In the genomic region with DNA sequence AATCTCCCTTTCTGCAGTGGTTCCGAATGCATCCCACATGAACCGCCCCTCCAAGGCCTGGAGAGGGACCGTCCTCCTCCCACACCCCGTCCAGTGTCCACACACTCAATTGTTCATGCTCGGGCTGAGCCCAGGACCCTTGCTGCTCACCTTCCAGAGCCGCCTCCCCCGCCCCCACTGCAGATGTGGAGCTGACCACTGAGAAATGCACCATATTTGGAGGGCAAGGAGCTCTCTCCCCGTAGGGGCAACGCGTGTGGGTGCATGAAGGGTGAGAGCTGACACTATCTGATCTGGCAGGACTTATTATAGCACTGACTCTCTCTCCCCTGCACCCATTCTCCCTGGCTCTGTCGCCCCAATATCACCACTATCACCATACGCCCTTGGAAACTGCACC, we compare ENCODE assay signal across 24 cellular contexts. TPM values are rescaled to one million over a fixed set of nuclear protein-coding genes. Genes with fewer than 3 reads are reported as not detected.
DNase-seq lines count a peak whose midpoint lies in the region; ATAC-seq and TF ChIP-seq lines count a peak whose summit lies in the region.
"Had no signal": no experiment of that assay in that cellular context is flagged by ENCODE, and none has a peak within 500 bp of the region (broad histone marks: within the 10 kb centered on the region; RNA-seq: fewer than 3 reads in every experiment).

No MANE protein-coding gene starts in this region.

- WGBS in adrenal gland, 4 donors = 77 to 85% (median 85%) methylated on average over 8 to 12 of the region's 12 CpGs
- 91 to 96% (median 93%) methylated on average over 11 to 12 of the region's 12 CpGs for WGBS in stomach, 5 donors

- H3K4me1 ChIP-seq in adrenal gland (replicated peaks in 1 of 2) (peaks cover 26 to 33% of the 10 kb centered on the region in 2 donors), stomach (peaks cover 15 to 37% (median 29%) of the 10 kb centered on the region in 4 donors), A673 (ENCODE audit: insufficient read depth, low read length, poor library complexity, severe bottlenecking) (no peaks in the 10 kb centered on the region)

- H3K4me1 Mint-ChIP-seq in Calu3 (ENCODE audit: low read depth, unreplicated experiment) = peaks cover 37% of the 10 kb centered on the region

- TF ChIP-seq POLR2A in adrenal gland (IDR thresholded peaks at IDR 0.05) = no peak
- no peak for TF ChIP-seq POLR2A in stomach (IDR thresholded peaks at IDR 0.05)

- TF ChIP-seq EP300 in stomach (IDR thresholded peaks at IDR 0.05) = no peak

- H3K4me3 Mint-ChIP-seq in Calu3 (ENCODE audit: low read depth, unreplicated experiment) = no peak overlapping the region
- H3K4me3 Mint-ChIP-seq: activated CD4-positive, alpha-beta T cell treated with anti-CD3 and anti-CD28 coated beads for 36 hours; activated CD8-positive, alpha-beta memory T cell treated with anti-CD3 and anti-CD28 coated beads, Interleukin-2, amount 10 ng/mL, durations not matched to agents 7 days and 5 days; activated naive CD8-positive, alpha-beta T cell treated with anti-CD3 and anti-CD28 coated beads, Interleukin-2, amount 50 U/mL, for 24 hours; IgD-negative memory B cell had no signal

- ATAC-seq in GM19035 (IDR thresholded peaks at IDR 0.05; ENCODE audit: unreplicated experiment) = no peak
- ATAC-seq: activated CD8-positive, alpha-beta memory T cell treated with anti-CD3 and anti-CD28 coated beads, Interleukin-2, amount 10 ng/mL, durations not matched to agents 7 days and 5 days; activated naive CD8-positive, alpha-beta T cell treated with anti-CD3 and anti-CD28 coated beads, Interleukin-2, amount 50 U/mL, for 24 hours; right cardiac atrium had no signal

- DNase-seq in Calu3 (no peak), adrenal gland (peak in 1 of 7 donors; percentile 12), islet precursor cell (peak; percentile 42), stomach (no peak), GM10266 (ENCODE audit: extremely low spot score) (no peak), A673 (ENCODE audit: low spot score) (no peak)
- DNase-seq in activated CD4-positive, CD25-positive, alpha-beta regulatory T cell treated with anti-CD3 and anti-CD28 coated beads, Interleukin-2, amount 50 U/mL, for 72 hours = no peak
- DNase-seq: activated CD4-positive, alpha-beta T cell treated with anti-CD3 and anti-CD28 coated beads for 36 hours; activated CD8-positive, alpha-beta memory T cell treated with anti-CD3 and anti-CD28 coated beads, Interleukin-2, amount 10 ng/mL, durations not matched to agents 7 days and 5 days; activated naive CD8-positive, alpha-beta T cell treated with anti-CD3 and anti-CD28 coated beads, Interleukin-2, amount 50 U/mL, for 24 hours; DMS153; dorsolateral prefrontal cortex; left lung; NCI-H187; NK-92 treated with Interleukin-12 subunit alpha and Interleukin-12 subunit beta, amount 100 ng/mL, for 24 hours; stimulated activated naive CD4-positive, alpha-beta T cell had no signal

- BruUV-seq in Calu3 (replicated peaks; lab: Mats Ljungman, UMichigan) (no TSS peak), A673 (replicated peaks; lab: Mats Ljungman, UMichigan) (no TSS peak)

- CTCF ChIA-PET in Calu3 (lab: Charles Lee) (interaction anchor here (1.5 to 1.8 kb wide), 2 partner anchors 8 to 15 kb away, joined by 5 to 8 read pairs; no protein-coding TSS in a partner anchor), A673 (lab: Charles Lee) (interaction anchor here (0.5 kb wide), 1 partner anchor 268 kb away, joined by 5 read pairs; no protein-coding TSS in a partner anchor)

- H3K27me3 Mint-ChIP-seq in Calu3 (ENCODE audit: unreplicated experiment) = no peaks in the 10 kb centered on the region
- H3K27me3 Mint-ChIP-seq: activated CD4-positive, alpha-beta T cell treated with anti-CD3 and anti-CD28 coated beads for 36 hours; activated naive CD8-positive, alpha-beta T cell treated with anti-CD3 and anti-CD28 coated beads, Interleukin-2, amount 50 U/mL, for 24 hours had no signal

- H3K27ac ChIP-seq in adrenal gland (peak overlapping the region in 3 of 5 donors; percentile 28 to 78 (median 66)), stomach (peak overlapping the region in 4 of 5 donors; percentile 5 to 58 (median 46)), A673 (ENCODE audit: low read depth, low read length, poor library complexity, severe bottlenecking) (no peak overlapping the region)
- H3K27ac ChIP-seq: cardiac muscle cell had no signal

- no peak overlapping the region for H3K4me3 ChIP-seq in adrenal gland
- H3K4me3 ChIP-seq in stomach = no peak overlapping the region
- H3K4me3 ChIP-seq in A673 (ENCODE audit: low read depth, low read length, poor library complexity, severe bottlenecking) = no peak overlapping the region
- H3K4me3 ChIP-seq: cardiac muscle cell, dorsolateral prefrontal cortex, left lung had no signal

- H3K27me3 ChIP-seq in adrenal gland (no peaks in the 10 kb centered on the region), stomach (no peaks in the 10 kb centered on the region), A673 (replicated peaks; ENCODE audit: insufficient read depth, low read depth, low read length, poor library complexity) (no peaks in the 10 kb centered on the region)
- H3K27me3 ChIP-seq: cardiac muscle cell, left lung had no signal

- POLR2A ChIA-PET in A673 (lab: Charles Lee; ENCODE audit: low non-redundant PET) = no interaction called here

- H3K9me3 ChIP-seq in adrenal gland (replicated peaks in 1 of 3) (no peaks in the 10 kb centered on the region), stomach (no peaks in the 10 kb centered on the region), A673 (ENCODE audit: low read depth, low read length, poor library complexity, severe bottlenecking) (no peaks in the 10 kb centered on the region)
- H3K9me3 ChIP-seq: left lung had no signal

- H3K9me3 Mint-ChIP-seq in Calu3 (ENCODE audit: low read depth, unreplicated experiment) = no peaks in the 10 kb centered on the region
- H3K9me3 Mint-ChIP-seq: activated naive CD8-positive, alpha-beta T cell treated with anti-CD3 and anti-CD28 coated beads, Interleukin-2, amount 50 U/mL, for 24 hours; activated T-helper 2 cell treated with anti-CD3 and anti-CD28 coated beads, Interferon-gamma antibody, Interleukin-2, Interleukin-4, amounts not matched to agents 10 μg/mL and 5 μg/mL and 100 μg/mL, durations not matched to agents 14 hours and 24 hours and 36 hours; IgD-negative memory B cell had no signal

- TF ChIP-seq CTCF in Calu3 (IDR thresholded peaks at IDR 0.05; ENCODE audit: unreplicated experiment) = no peak
- TF ChIP-seq CTCF in adrenal gland (IDR thresholded peaks at IDR 0.05) = no peak
- no peak for TF ChIP-seq CTCF in stomach (IDR thresholded peaks at IDR 0.05)
- no peak for TF ChIP-seq CTCF in GM10266 (IDR thresholded peaks at IDR 0.05; ENCODE audit: control insufficient read depth, insufficient read depth, low read depth, missing control alignments)
- TF ChIP-seq CTCF in A673 (conservative IDR thresholded peaks at IDR 0.05; ENCODE audit: low read depth, low read length) = no peak

- intact Hi-C loops in Calu3 (cut with micrococcal nuclease; ENCODE audit: unreplicated experiment) = no loop called here
- intact Hi-C loops in adrenal gland (cut with DNase I) = loop anchor here in 1 of 2 donors (5.0 kb wide), 1 partner anchor 41 kb away; no protein-coding TSS in a partner anchor
- intact Hi-C loops in stomach (cut with DNase I; ENCODE audit: low total_unique reads) = no loop called here
- intact Hi-C loops in A673 (cut with micrococcal nuclease; ENCODE audit: unreplicated experiment) = no loop called here

- H3K36me3 Mint-ChIP-seq in Calu3 (ENCODE audit: insufficient read depth, unreplicated experiment) = peaks cover 6% of the 10 kb centered on the region
- H3K36me3 Mint-ChIP-seq: activated CD8-positive, alpha-beta memory T cell treated with anti-CD3 and anti-CD28 coated beads, Interleukin-2, amount 10 ng/mL, durations not matched to agents 7 days and 5 days; IgD-negative memory B cell had no signal

- no peaks in the 10 kb centered on the region for H3K36me3 ChIP-seq in adrenal gland (replicated peaks in 1 of 2)
- H3K36me3 ChIP-seq in stomach = no peaks in the 10 kb centered on the region
- H3K36me3 ChIP-seq in A673 (ENCODE audit: insufficient read depth, low read length, poor library complexity, severe bottlenecking) = no peaks in the 10 kb centered on the region
- H3K36me3 ChIP-seq: cardiac muscle cell, left lung had no signal

- peak overlapping the region; percentile 50 for H3K27ac Mint-ChIP-seq in Calu3 (ENCODE audit: unreplicated experiment)
- H3K27ac Mint-ChIP-seq: activated CD4-positive, alpha-beta T cell treated with anti-CD3 and anti-CD28 coated beads for 36 hours; activated CD8-positive, alpha-beta memory T cell treated with anti-CD3 and anti-CD28 coated beads, Interleukin-2, amount 10 ng/mL, durations not matched to agents 7 days and 5 days; activated naive CD8-positive, alpha-beta T cell treated with anti-CD3 and anti-CD28 coated beads, Interleukin-2, amount 50 U/mL, for 24 hours; activated T-helper 2 cell treated with anti-CD3 and anti-CD28 coated beads, Interferon-gamma antibody, Interleukin-2, Interleukin-4, amounts not matched to agents 10 μg/mL and 5 μg/mL and 100 μg/mL, durations not matched to agents 14 hours and 24 hours and 36 hours; IgD-negative memory B cell had no signal

RNA-seq across cellular contexts. Expression of gene S100A3, which starts 4.0 kb away (rescaled TPM):
- total RNA-seq in Calu3 (2022) (not detected in 2 replicates), adrenal gland (1 to 10 TPM in 2 of 8 donors, under 1 TPM in 3, not detected in 3; 0.28 to 2.9 (median 0.54) TPM), stomach (not detected), A673 (2021) (0.61 and 0.99 TPM in 2 replicates)
- polyA plus RNA-seq in adrenal gland (1 to 10 TPM in 2 of 3 donors, not detected in 1; 1.9 to 3.8 TPM), stomach (10 to 100 TPM in 1 of 3 donors, 1 to 10 TPM in 2; 2.6 to 15.0 (median 5.4) TPM)
- total RNA-seq: activated CD4-positive, alpha-beta T cell treated with anti-CD3 and anti-CD28 coated beads for 36 hours; activated CD8-positive, alpha-beta memory T cell treated with anti-CD3 and anti-CD28 coated beads, Interleukin-2, amount 10 ng/mL, durations not matched to agents 7 days and 5 days; activated T-helper 2 cell treated with anti-CD3 and anti-CD28 coated beads, Interferon-gamma antibody, Interleukin-2, Interleukin-4, amounts not matched to agents 10 μg/mL and 5 μg/mL and 100 μg/mL, durations not matched to agents 14 hours and 24 hours and 36 hours; cardiac muscle cell; urinary bladder had no signal
- polyA plus RNA-seq: IgD-negative memory B cell had no signal

RNA-seq across cellular contexts. Expression of gene S100A4, which starts 7.5 kb away (rescaled TPM):
- 19.8 and 20.5 TPM in 2 replicates for total RNA-seq in Calu3 (2022)
- 100 to 1,000 TPM in 4 of 8 donors, 10 to 100 TPM in 4; 57.9 to 291 (median 99.9) TPM for total RNA-seq in adrenal gland
- polyA plus RNA-seq in adrenal gland = 100 to 1,000 TPM in 2 of 3 donors, 10 to 100 TPM in 1; 26.7 to 742 (median 455) TPM
- 10 to 100 TPM in 4 of 5 donors, 1 to 10 TPM in 1; 9.9 to 53.3 (median 19.4) TPM for total RNA-seq in stomach
- polyA plus RNA-seq in stomach = 100 to 1,000 TPM; 145 to 541 (median 274) TPM
- total RNA-seq in A673 (2021) = 17.8 and 20.0 TPM in 2 replicates

RNA-seq across cellular contexts. Expression of gene S100A5, which starts 12.4 kb away (rescaled TPM):
- total RNA-seq in Calu3 (2022) = not detected in 2 replicates
- total RNA-seq in adrenal gland = not detected
- polyA plus RNA-seq in adrenal gland = not detected
- total RNA-seq in stomach = not detected
- not detected for polyA plus RNA-seq in stomach
- not detected in 2 replicates for total RNA-seq in A673 (2021)
- total RNA-seq: cardiac muscle cell, glomerular endothelial cell, osteoblast, right cardiac atrium, urinary bladder had no signal
- polyA plus RNA-seq: right cardiac atrium had no signal

RNA-seq across cellular contexts. Expression of gene S100A2, which starts 12.5 kb away (rescaled TPM):
- total RNA-seq in Calu3 (2022) (11.1 and 14.1 TPM in 2 replicates), adrenal gland (10 to 100 TPM in 1 of 8 donors, 1 to 10 TPM in 5, under 1 TPM in 1, not detected in 1; 0.31 to 44.1 (median 1.3) TPM), stomach (10 to 100 TPM in 1 of 5 donors, 1 to 10 TPM in 1, not detected in 3; 2.2 to 12.7 TPM), A673 (2021) (2.4 and 4.5 TPM in 2 replicates)
- polyA plus RNA-seq in adrenal gland (1 to 10 TPM in 2 of 3 donors, under 1 TPM in 1; 0.48 to 4.2 (median 3.8) TPM), stomach (1,000 to 10,000 TPM in 1 of 3 donors, 1 to 10 TPM in 2; 4.9 to 1,809 (median 8.3) TPM)
- total RNA-seq: cardiac muscle cell had no signal
- polyA plus RNA-seq: IgD-negative memory B cell had no signal

RNA-seq across cellular contexts. Expression of gene S100A6, which starts 17.3 kb away (rescaled TPM):
- 1,521 and 2,023 TPM in 2 replicates for total RNA-seq in Calu3 (2022)
- total RNA-seq in adrenal gland = 100 to 1,000 TPM; 252 to 609 (median 372) TPM
- polyA plus RNA-seq in adrenal gland = 1,000 to 10,000 TPM in 2 of 3 donors, 100 to 1,000 TPM in 1; 121 to 4,129 (median 3,763) TPM
- total RNA-seq in stomach = 100 to 1,000 TPM; 154 to 680 (median 330) TPM
- polyA plus RNA-seq in stomach = 1,000 to 10,000 TPM; 1,447 to 2,520 (median 1,620) TPM
- total RNA-seq in A673 (2021) = 73.6 and 106 TPM in 2 replicates
